In genomic region chr15:84750583-84751092, GRCh38 we compare ENCODE assay signal across 8 cellular contexts. TPM values are rescaled to one million over a fixed set of nuclear protein-coding genes. Genes with fewer than 3 reads are reported as not detected.
DNase-seq lines count a peak whose midpoint lies in the region; ATAC-seq, FAIRE-seq and TF ChIP-seq lines count a peak whose summit lies in the region.

No MANE protein-coding gene starts in this region.

- peaks cover 38% of the 10 kb centered on the region for H3F3A ChIP-seq in neural progenitor cell (ENCODE audit: low read depth)

- POLR2A ChIA-PET in IMR-90 (lab: Charles Lee; ENCODE audit: unreplicated experiment) = no interaction called here
- POLR2A ChIA-PET in GM12878 (lab: Charles Lee) = interaction anchor here (1.0 to 2.1 kb wide), 3 partner anchors 15 to 23 kb away, joined by 3 to 5 read pairs (median 5); no protein-coding TSS in a partner anchor

- RAD21 ChIA-PET in GM12878 (lab: Charles Lee; ENCODE audit: unreplicated experiment) = interaction anchor here (1.0 to 4.4 kb wide), 7 partner anchors 15 to 146 kb away, joined by 3 to 31 read pairs (median 4); partner anchors contain the start of gene SEC11A

- no peak overlapping the region for H3K4ac ChIP-seq in IMR-90 (ENCODE audit: low read depth, low read length)

- no peaks in the 10 kb centered on the region for H3K9me3 Mint-ChIP-seq in activated naive CD4-positive, alpha-beta T cell treated with anti-CD3 and anti-CD28 coated beads for 36 hours
- H3K9me3 Mint-ChIP-seq in neural progenitor cell = no peaks in the 10 kb centered on the region

- ATAC-seq in IMR-90 (ENCODE audit: low read depth) = no peak
- ATAC-seq in GM12878 = peak; percentile 71

- no peak for TF ChIP-seq POLR2A in IMR-90 (IDR thresholded peaks at IDR 0.05; ENCODE audit: low read depth, low read length)
- no peak for TF ChIP-seq POLR2A in GM12878 (IDR thresholded peaks at IDR 0.05; ENCODE audit: low read depth, low read length)

- SMC1A ChIA-PET in GM12878 (lab: Charles Lee; ENCODE audit: uncharacterized antibody, unreplicated experiment) = interaction anchor here (0.7 to 2.6 kb wide), 6 partner anchors 17 to 152 kb away, joined by 3 to 21 read pairs (median 4); partner anchors contain the start of gene SEC11A

- no peak overlapping the region for H4K8ac ChIP-seq in IMR-90 (ENCODE audit: low read depth in 2 of 2, low read length in 2 of 2)

- H3K36me3 ChIP-seq in IMR-90 (ENCODE audit: control insufficient read depth, insufficient read depth, low read length) (peaks cover 2% of the 10 kb centered on the region), GM12878 (ENCODE audit: control insufficient read depth in 2 of 2, insufficient read depth in 2 of 2, low read length in 1 of 2) (peaks cover 0 to 4% of the 10 kb centered on the region in 2 experiments; a peak in 1 of 4 replicates), neural progenitor cell (no peaks in the 10 kb centered on the region)

- H3K27ac ChIP-seq in IMR-90 (ENCODE audit: insufficient read depth, low read length) = no peak overlapping the region
- peak overlapping the region; percentile 90 for H3K27ac ChIP-seq in GM12878 (ENCODE audit: control insufficient read depth, insufficient read depth)
- H3K27ac ChIP-seq in neural progenitor cell = peak overlapping the region; percentile 27

- no peak overlapping the region for H3K18ac ChIP-seq in IMR-90 (ENCODE audit: low read depth, low read length)

- H3K4me1 ChIP-seq in IMR-90 (ENCODE audit: control insufficient read depth, insufficient read depth, low read length) (peaks cover 12% of the 10 kb centered on the region), GM12878 (ENCODE audit: control insufficient read depth, insufficient read depth, low read length) (peaks cover 15% of the 10 kb centered on the region), neural progenitor cell (peaks cover 22% of the 10 kb centered on the region)

- H3K27me3 Mint-ChIP-seq in activated naive CD4-positive, alpha-beta T cell treated with anti-CD3 and anti-CD28 coated beads for 36 hours (ENCODE audit: low read depth) = no peaks in the 10 kb centered on the region
- no peaks in the 10 kb centered on the region for H3K27me3 Mint-ChIP-seq in neural progenitor cell (ENCODE audit: insufficient read depth, low read depth)

- no peak overlapping the region for H2BK20ac ChIP-seq in IMR-90 (ENCODE audit: low read depth, low read length)

- H2BK15ac ChIP-seq in IMR-90 (ENCODE audit: low read depth, low read length) = no peak overlapping the region

- no peak for TF ChIP-seq RAD21 in IMR-90 (IDR thresholded peaks at IDR 0.05; ENCODE audit: low read length)
- no peak for TF ChIP-seq RAD21 in GM12878 (IDR thresholded peaks at IDR 0.05; ENCODE audit: insufficient read depth, low read depth, low read length)

- H3K9me3 ChIP-seq in IMR-90 (ENCODE audit: control insufficient read depth, insufficient read depth, low read length) (no peaks in the 10 kb centered on the region), GM12878 (replicated peaks; ENCODE audit: control insufficient read depth, insufficient read depth, low read length) (no peaks in the 10 kb centered on the region), neural progenitor cell (ENCODE audit: low read depth) (no peaks in the 10 kb centered on the region)

- BruUV-seq in IMR-90 (replicated peaks; lab: Mats Ljungman, UMichigan) = no TSS peak
- BruUV-seq in GM12878 (replicated peaks; lab: Mats Ljungman, UMichigan) = no TSS peak

- peak overlapping the region; percentile 96 for H3K4me3 Mint-ChIP-seq in activated naive CD4-positive, alpha-beta T cell treated with anti-CD3 and anti-CD28 coated beads for 36 hours
- peak overlapping the region; percentile 97 for H3K4me3 Mint-ChIP-seq in neural progenitor cell

- H3K56ac ChIP-seq in IMR-90 (ENCODE audit: extremely low read depth, insufficient read depth, low read length) = no peak overlapping the region

- H3K79me2 ChIP-seq in GM12878 (ENCODE audit: control insufficient read depth, insufficient read depth, low read length) = peaks cover 72% of the 10 kb centered on the region
- peaks cover 78% of the 10 kb centered on the region for H3K79me2 ChIP-seq in neural progenitor cell (ENCODE audit: low read depth)

- H4K20me1 ChIP-seq in IMR-90 (ENCODE audit: insufficient read depth, low read length) (peaks cover 62% of the 10 kb centered on the region), GM12878 (ENCODE audit: control insufficient read depth, insufficient read depth) (no peaks in the 10 kb centered on the region), neural progenitor cell (ENCODE audit: low read depth) (peaks cover 37% of the 10 kb centered on the region)

- peaks cover 21 to 74% of the 10 kb centered on the region in 2 experiments for H3K79me1 ChIP-seq in IMR-90 (ENCODE audit: low read depth in 1 of 2, low read length in 2 of 2)

- H2AK5ac ChIP-seq in IMR-90 (ENCODE audit: low read depth, low read length) = no peak overlapping the region

- TF ChIP-seq CTCF in IMR-90 (conservative IDR thresholded peaks at IDR 0.05; ENCODE audit: low read depth, low read length) (no peak), GM12878 (IDR thresholded peaks at IDR 0.05 in 2 of 3, conservative IDR thresholded peaks at IDR 0.05 in 1 of 3; ENCODE audit: control insufficient read depth in 2 of 3, extremely low read depth in 1 of 3, insufficient read depth in 1 of 3, low read depth in 3 of 3, low read length in 3 of 3) (no peak), neural progenitor cell (IDR thresholded peaks at IDR 0.05) (no peak)

- TF ChIP-seq EP300 in GM12878 (IDR thresholded peaks at IDR 0.05; ENCODE audit: borderline replicate concordance in 1 of 2, control insufficient read depth in 1 of 2, low read depth in 2 of 2, low read length in 2 of 2) = peak in 1 of 2 experiments; percentile 80; a peak in 1 of 4 replicates

- no peak overlapping the region for H4K5ac ChIP-seq in IMR-90 (ENCODE audit: low read depth, low read length)

- DNase-seq in activated naive CD4-positive, alpha-beta T cell treated with anti-CD3 and anti-CD28 coated beads for 36 hours = peak; percentile 37
- DNase-seq in activated naive CD4-positive, alpha-beta T cell treated with Interleukin-2 at 50 U/mL for 16 hours = no peak
- no peak for DNase-seq in IMR-90
- no peak for DNase-seq in GM12878 (ENCODE audit: low read depth, low spot score)
- peak; percentile 29 for DNase-seq in neural progenitor cell (ENCODE audit: low spot score)
- no peak for DNase-seq in EL
- DNase-seq in COLO668 (lab: John Stamatoyannopoulos, UW; ENCODE audit: unreplicated experiment) = no peak
- DNase-seq in NCI-H774 (lab: John Stamatoyannopoulos, UW) = no peak

- H3K36me3 Mint-ChIP-seq in activated naive CD4-positive, alpha-beta T cell treated with anti-CD3 and anti-CD28 coated beads for 36 hours (ENCODE audit: low read depth) = peaks cover 24% of the 10 kb centered on the region
- peaks cover 5% of the 10 kb centered on the region for H3K36me3 Mint-ChIP-seq in neural progenitor cell

- H2BK5ac ChIP-seq in IMR-90 (ENCODE audit: low read depth, low read length, poor library complexity, severe bottlenecking) = no peak overlapping the region

- FAIRE-seq in GM12878 (lab: Jason Lieb, UNC) = peak; percentile 95

- no peak overlapping the region for H3K14ac ChIP-seq in IMR-90 (replicated peaks; ENCODE audit: low read depth, low read length)

- H3K27me3 ChIP-seq in IMR-90 (ENCODE audit: control insufficient read depth, insufficient read depth, low read length) (no peaks in the 10 kb centered on the region), GM12878 (replicated peaks in 1 of 2; ENCODE audit: control insufficient read depth in 2 of 2, insufficient read depth in 2 of 2, low read length in 1 of 2) (no peaks in the 10 kb centered on the region), neural progenitor cell (no peaks in the 10 kb centered on the region)

- CTCF ChIA-PET in activated naive CD4-positive, alpha-beta T cell treated with anti-CD3 and anti-CD28 coated beads for 36 hours (lab: Charles Lee) = interaction anchor here (1.1 kb wide), 1 partner anchor 29 kb away, joined by 3 read pairs; no protein-coding TSS in a partner anchor
- CTCF ChIA-PET in IMR-90 (lab: Yijun Ruan, JAX) = interaction anchor here (1.1 kb wide), 1 partner anchor 16 kb away, joined by 3 read pairs; no protein-coding TSS in a partner anchor
- CTCF ChIA-PET in GM12878 (lab: Yijun Ruan, JAX) = interaction anchor here (0.7 to 1.8 kb wide), 5 partner anchors 13 to 188 kb away, joined by 3 to 9 read pairs (median 3); partner anchors contain the start of gene NMB

- no CpG with 5 or more reads among the region's 2 CpGs for WGBS in IMR-90 (ENCODE audit: extremely low coverage in 2 of 2, insufficient read length in 1 of 2), 2 experiments
- WGBS in GM12878 (ENCODE audit: insufficient coverage, insufficient replicate concordance, low lambda C conversion rate, missing lambda C conversion rate) = 0% methylated on average over 2 of the region's 2 CpGs

- H3K9me1 ChIP-seq in IMR-90 (ENCODE audit: insufficient read depth, low read length) = peaks cover 17% of the 10 kb centered on the region

- no peak overlapping the region for H2BK120ac ChIP-seq in IMR-90 (ENCODE audit: low read depth, low read length)

- in situ Hi-C loops in IMR-90 (cut with MboI; ENCODE audit: low sequenced_read_pairs) (no loop called here), GM12878 (cut with MboI) (no loop called here)

- no peak overlapping the region for H2AFZ ChIP-seq in IMR-90 (replicated peaks; ENCODE audit: low read length, poor library complexity)
- no peak overlapping the region for H2AFZ ChIP-seq in GM12878 (ENCODE audit: control insufficient read depth, low read depth, low read length)
- H2AFZ ChIP-seq in neural progenitor cell (replicated peaks) = no peak overlapping the region

- no peak overlapping the region for H4K91ac ChIP-seq in IMR-90 (ENCODE audit: insufficient read depth, low read depth, low read length)

- H3K4me1 Mint-ChIP-seq in activated naive CD4-positive, alpha-beta T cell treated with anti-CD3 and anti-CD28 coated beads for 36 hours (ENCODE audit: low read depth) = peaks cover 55% of the 10 kb centered on the region
- H3K4me1 Mint-ChIP-seq in neural progenitor cell = peaks cover 34% of the 10 kb centered on the region

- H2AK9ac ChIP-seq in IMR-90 (replicated peaks; ENCODE audit: low read depth, low read length, poor library complexity) = no peak overlapping the region

- peak overlapping the region; percentile 5 for H3K27ac Mint-ChIP-seq in activated naive CD4-positive, alpha-beta T cell treated with anti-CD3 and anti-CD28 coated beads for 36 hours
- H3K27ac Mint-ChIP-seq in neural progenitor cell = no peak overlapping the region

- H3K4me3 ChIP-seq in IMR-90 (ENCODE audit: insufficient read depth, low read depth, low read length) (no peak overlapping the region), GM12878 (peak overlapping the region; percentile 84), neural progenitor cell (no peak overlapping the region)

- intact Hi-C loops in activated naive CD4-positive, alpha-beta T cell treated with anti-CD3 and anti-CD28 coated beads for 36 hours (cut with micrococcal nuclease) = no loop called here
- intact Hi-C loops in IMR-90 (cut with micrococcal nuclease) = no loop called here
- intact Hi-C loops in GM12878 (cut with micrococcal nuclease; ENCODE audit: unreplicated experiment) = loop anchor here (5.0 kb wide), 1 partner anchor 148 kb away; the partner anchor contains the start of gene ZSCAN2

- H3K4me2 ChIP-seq in IMR-90 (ENCODE audit: low read depth, low read length) (peak overlapping the region; percentile 68), GM12878 (ENCODE audit: control insufficient read depth, insufficient read depth) (peak overlapping the region; percentile 85), neural progenitor cell (peak overlapping the region; percentile 85)

- H3K23ac ChIP-seq in IMR-90 (ENCODE audit: low read depth, low read length) = peak overlapping the region; percentile 45; the same call in 1 of the 2 replicates

- dilution Hi-C loops in IMR-90 (cut with HindIII; ENCODE audit: low sequenced_read_pairs, unreplicated experiment) = no loop called here

- 0 out of 2 replicates have a peak overlapping the region, but pooled peaks have one; percentile 49 for H3K9ac ChIP-seq in IMR-90 (ENCODE audit: low read depth, low read length)
- peak overlapping the region; percentile 96 for H3K9ac ChIP-seq in GM12878 (ENCODE audit: control insufficient read depth, insufficient read depth, low read length)
- no peak overlapping the region for H3K9ac ChIP-seq in neural progenitor cell

RNA-seq across cellular contexts. Expression of gene ZNF592, which starts 2.2 kb away (rescaled TPM):
- 10 to 100 TPM; 24.2 to 24.3 TPM for total RNA-seq in activated naive CD4-positive, alpha-beta T cell treated with anti-CD3 and anti-CD28 coated beads for 36 hours
- total RNA-seq in IMR-90 (2012; rRNA removed) = 4.2 and 4.3 TPM in 2 replicates
- polyA plus RNA-seq in IMR-90 (2012; rRNA removed) = 10.2 and 11.5 TPM in 2 replicates
- polyA plus RNA-seq in IMR-90 (2012; cell fraction: cytosol; rRNA removed) = 5.6 and 7.5 TPM in 2 replicates
- polyA plus RNA-seq in IMR-90 (2012; cell fraction: nucleus; rRNA removed; ENCODE audit: low replicate concordance) = 19.3 and 29.4 TPM in 2 replicates
- total RNA-seq in GM12878 (2013; cell fraction: nucleolus; rRNA removed) = 28.8 and 30.6 TPM in 2 replicates
- total RNA-seq in GM12878 (2014; rRNA removed) = 6.7 and 8.2 TPM in 2 replicates
- total RNA-seq in GM12878 (2014; rRNA removed; fragmentation: Illumina TruSeq; extraction: Trizol) = 7.0 and 7.8 TPM in 2 replicates
- 20.3 and 23.7 TPM in 2 replicates for total RNA-seq in GM12878 (2021)
- polyA plus RNA-seq in GM12878 (2011; ENCODE audit: low read depth) = 6.0 TPM
- polyA plus RNA-seq in GM12878 (2011; rRNA removed) = 3.5 and 6.9 TPM in 2 replicates
- polyA plus RNA-seq in GM12878 (2011; cell fraction: cytosol; rRNA removed) = 9.1 and 10.4 TPM in 2 replicates
- 18.4 and 19.5 TPM in 2 replicates for polyA plus RNA-seq in GM12878 (2011; cell fraction: nucleus; rRNA removed)
- 8.6 and 9.8 TPM in 2 replicates for polyA plus RNA-seq in GM12878 (2012)
- polyA plus RNA-seq in GM12878 (2014; fragmentation: Illumina TruSeq; extraction: Trizol) = 10.9 and 14.4 TPM in 2 replicates
- polyA plus RNA-seq in GM12878 (2014; fragmentation: Nextera tagmentation; extraction: Ambion mirVana) = 1 to 10 TPM in 1 of 2 experiments, under 1 TPM in 1; 0.95 to 1.3 TPM
- 13.5 and 16.0 TPM in 2 replicates for polyA plus RNA-seq in GM12878 (2014; rRNA removed)
- polyA plus RNA-seq in GM12878 (2016; fragmentation: Nextera tagmentation; extraction: Ambion mirVana) = 10 to 100 TPM in 1 of 2 experiments, 1 to 10 TPM in 1; 9.0 to 10.7 TPM
- 9.6 and 12.7 TPM in 2 replicates for polyA minus RNA-seq in GM12878 (2011; rRNA and poly(A)+ RNA removed)
- polyA minus RNA-seq in GM12878 (2011; cell fraction: cytosol; rRNA and poly(A)+ RNA removed) = 7.6 and 8.3 TPM in 2 replicates
- polyA minus RNA-seq in GM12878 (2011; cell fraction: nucleus; rRNA and poly(A)+ RNA removed) = 6.0 and 12.9 TPM in 2 replicates
- total RNA-seq in neural progenitor cell (ENCODE audit: low replicate concordance) = 5.8 and 10.3 TPM in 2 replicates

RNA-seq across cellular contexts. Expression of gene SEC11A, which starts 34.7 kb away (rescaled TPM):
- total RNA-seq in activated naive CD4-positive, alpha-beta T cell treated with anti-CD3 and anti-CD28 coated beads for 36 hours = 10 to 100 TPM; 87.2 to 99.1 TPM
- total RNA-seq in IMR-90 (2012; rRNA removed) (62.4 and 233 TPM in 2 replicates), GM12878 (2014; rRNA removed) (99.2 and 137 TPM in 2 replicates), GM12878 (2014; rRNA removed; fragmentation: Illumina TruSeq; extraction: Trizol) (137 and 141 TPM in 2 replicates), GM12878 (2021) (106 and 109 TPM in 2 replicates), neural progenitor cell (ENCODE audit: low replicate concordance) (402 and 589 TPM in 2 replicates)
- polyA plus RNA-seq in IMR-90 (2012; rRNA removed) (91.8 and 108 TPM in 2 replicates), GM12878 (2011; rRNA removed) (145 and 237 TPM in 2 replicates), GM12878 (2014; fragmentation: Illumina TruSeq; extraction: Trizol) (153 and 210 TPM in 2 replicates), GM12878 (2014; fragmentation: Nextera tagmentation; extraction: Ambion mirVana) (100 to 1,000 TPM; 132 to 152 TPM), GM12878 (2014; rRNA removed) (149 and 159 TPM in 2 replicates), GM12878 (2016; fragmentation: Nextera tagmentation; extraction: Ambion mirVana) (100 to 1,000 TPM; 131 to 147 TPM)
- 25.8 and 29.3 TPM in 2 replicates for polyA plus RNA-seq in IMR-90 (2012; cell fraction: cytosol; rRNA removed)
- polyA plus RNA-seq in IMR-90 (2012; cell fraction: nucleus; rRNA removed; ENCODE audit: low replicate concordance) = 9.2 and 24.9 TPM in 2 replicates
- 39.4 and 44.8 TPM in 2 replicates for total RNA-seq in GM12878 (2013; cell fraction: nucleolus; rRNA removed)
- polyA plus RNA-seq in GM12878 (2011; ENCODE audit: low read depth) = 96.8 TPM
- polyA plus RNA-seq in GM12878 (2011; cell fraction: cytosol; rRNA removed) = 45.3 and 45.6 TPM in 2 replicates
- 28.1 and 37.8 TPM in 2 replicates for polyA plus RNA-seq in GM12878 (2011; cell fraction: nucleus; rRNA removed)
- polyA plus RNA-seq in GM12878 (2012) = 129 and 139 TPM in 2 replicates
- polyA minus RNA-seq in GM12878 (2011; rRNA and poly(A)+ RNA removed) = 46.0 and 48.4 TPM in 2 replicates
- 20.2 and 26.7 TPM in 2 replicates for polyA minus RNA-seq in GM12878 (2011; cell fraction: cytosol; rRNA and poly(A)+ RNA removed)
- polyA minus RNA-seq in GM12878 (2011; cell fraction: nucleus; rRNA and poly(A)+ RNA removed) = 8.8 and 13.1 TPM in 2 replicates

Comparison
In these comparisons a context has a peak if more than half of its experiments do, and no peak if none do; other contexts are left out.
1. DNase-seq: peak in activated naive CD4-positive, alpha-beta T cell treated with anti-CD3 and anti-CD28 coated beads for 36 hours (single experiment) and neural progenitor cell (single experiment); none in activated naive CD4-positive, alpha-beta T cell treated with Interleukin-2 at 50 U/mL for 16 hours (single experiment), IMR-90 (single experiment), GM12878 (single experiment), EL (single experiment), COLO668 (single experiment) and NCI-H774 (single experiment).
2. Peak in every context shown above with its lines, with median percentiles within 50 percentile points of each other: H3K4me2 ChIP-seq.